Comparison of ENCODE assay signal across 21 cellular contexts in genomic region chr19:35474594-35474993, GRCh38. TPM values are rescaled to one million over a fixed set of nuclear protein-coding genes. Genes with fewer than 3 reads are reported as not detected.
"Had no signal": no experiment of that assay in that cellular context is flagged by ENCODE, and none has a peak within 500 bp of the region (broad histone marks: within the 10 kb centered on the region; RNA-seq: fewer than 3 reads in every experiment).

No MANE protein-coding gene starts in this region.

RNA-seq across cellular contexts. Expression of gene KRTDAP, which starts 15.7 kb away (rescaled TPM):
- total RNA-seq: activated naive CD4-positive, alpha-beta T cell treated with anti-CD3 and anti-CD28 coated beads for 36 hours; activated naive CD4-positive, alpha-beta T cell treated with anti-CD3 and anti-CD28 coated beads, Interleukin-2, amount 50 U/mL, for 72 hours; activated naive CD8-positive, alpha-beta T cell treated with anti-CD3 and anti-CD28 coated beads for 36 hours; activated naive CD8-positive, alpha-beta T cell treated with anti-CD3 and anti-CD28 coated beads, Interleukin-2, amount 10 ng/mL, durations not matched to agents 7 days and 5 days; activated T-cell treated with anti-CD3 and anti-CD28 coated beads, Interleukin-2, amount 50 U/mL, for 4 hours; activated T-cell treated with anti-CD3 and anti-CD28 coated beads, Interleukin-2, amount 50 U/mL, for 72 hours; activated T-helper 1 cell treated with anti-CD3 and anti-CD28 coated beads, Interleukin-12 subunit alpha, Interleukin-12 subunit beta, Interleukin-2, Interleukin-4 antibody, amounts not matched to agents 30 ng/mL and 10 ng/mL and 1 ng/mL, durations not matched to agents 14 hours and 24 hours and 36 hours; activated T-helper 17 cell treated with anti-CD3 and anti-CD28 coated beads, Interleukin-2, amount 50 U/mL, for 72 hours; activated T-helper 2 cell treated with anti-CD3 and anti-CD28 coated beads, Interferon-gamma antibody, Interleukin-2, Interleukin-4, amounts not matched to agents 10 μg/mL and 5 μg/mL and 100 μg/mL, durations not matched to agents 14 hours and 24 hours and 36 hours; adrenal gland; aorta; ascending aorta; astrocyte; body of pancreas; breast epithelium; bronchial epithelial cell; cardiac muscle cell; cardiac septum; cerebellum; chondrocyte had no signal
- polyA plus RNA-seq: adrenal gland, aorta had no signal

RNA-seq across cellular contexts. Expression of gene FFAR2, which starts 26.5 kb away (rescaled TPM):
- total RNA-seq: activated naive CD4-positive, alpha-beta T cell treated with anti-CD3 and anti-CD28 coated beads for 36 hours; activated naive CD4-positive, alpha-beta T cell treated with anti-CD3 and anti-CD28 coated beads, Interleukin-2, amount 50 U/mL, for 72 hours; activated naive CD8-positive, alpha-beta T cell treated with anti-CD3 and anti-CD28 coated beads for 36 hours; activated naive CD8-positive, alpha-beta T cell treated with anti-CD3 and anti-CD28 coated beads, Interleukin-2, amount 10 ng/mL, durations not matched to agents 7 days and 5 days; activated T-cell treated with anti-CD3 and anti-CD28 coated beads, Interleukin-2, amount 50 U/mL, for 4 hours; activated T-cell treated with anti-CD3 and anti-CD28 coated beads, Interleukin-2, amount 50 U/mL, for 72 hours; activated T-helper 1 cell treated with anti-CD3 and anti-CD28 coated beads, Interleukin-12 subunit alpha, Interleukin-12 subunit beta, Interleukin-2, Interleukin-4 antibody, amounts not matched to agents 30 ng/mL and 10 ng/mL and 1 ng/mL, durations not matched to agents 14 hours and 24 hours and 36 hours; activated T-helper 17 cell treated with anti-CD3 and anti-CD28 coated beads, Interleukin-2, amount 50 U/mL, for 72 hours; activated T-helper 2 cell treated with anti-CD3 and anti-CD28 coated beads, Interferon-gamma antibody, Interleukin-2, Interleukin-4, amounts not matched to agents 10 μg/mL and 5 μg/mL and 100 μg/mL, durations not matched to agents 14 hours and 24 hours and 36 hours; ascending aorta; astrocyte; body of pancreas; bronchial epithelial cell; cardiac muscle cell; cerebellum; chondrocyte had no signal
- polyA plus RNA-seq: cardiac muscle cell had no signal

RNA-seq across cellular contexts. Expression of gene DMKN, which starts 38.9 kb away (rescaled TPM):
- total RNA-seq: activated T-helper 1 cell treated with anti-CD3 and anti-CD28 coated beads, Interleukin-12 subunit alpha, Interleukin-12 subunit beta, Interleukin-2, Interleukin-4 antibody, amounts not matched to agents 30 ng/mL and 10 ng/mL and 1 ng/mL, durations not matched to agents 14 hours and 24 hours and 36 hours had no signal

RNA-seq across cellular contexts. Expression of gene SBSN, which starts 53.5 kb away (rescaled TPM):
- total RNA-seq: activated naive CD4-positive, alpha-beta T cell treated with anti-CD3 and anti-CD28 coated beads for 36 hours; activated naive CD4-positive, alpha-beta T cell treated with anti-CD3 and anti-CD28 coated beads, Interleukin-2, amount 50 U/mL, for 72 hours; activated naive CD8-positive, alpha-beta T cell treated with anti-CD3 and anti-CD28 coated beads for 36 hours; activated naive CD8-positive, alpha-beta T cell treated with anti-CD3 and anti-CD28 coated beads, Interleukin-2, amount 10 ng/mL, durations not matched to agents 7 days and 5 days; activated T-cell treated with anti-CD3 and anti-CD28 coated beads, Interleukin-2, amount 50 U/mL, for 4 hours; activated T-helper 1 cell treated with anti-CD3 and anti-CD28 coated beads, Interleukin-12 subunit alpha, Interleukin-12 subunit beta, Interleukin-2, Interleukin-4 antibody, amounts not matched to agents 30 ng/mL and 10 ng/mL and 1 ng/mL, durations not matched to agents 14 hours and 24 hours and 36 hours; activated T-helper 17 cell treated with anti-CD3 and anti-CD28 coated beads, Interleukin-2, amount 50 U/mL, for 72 hours; activated T-helper 2 cell treated with anti-CD3 and anti-CD28 coated beads, Interferon-gamma antibody, Interleukin-2, Interleukin-4, amounts not matched to agents 10 μg/mL and 5 μg/mL and 100 μg/mL, durations not matched to agents 14 hours and 24 hours and 36 hours; adrenal gland; aorta; ascending aorta; body of pancreas; breast epithelium; cardiac septum; cerebellum had no signal
- polyA plus RNA-seq: cardiac muscle cell had no signal

RNA-seq across cellular contexts. Expression of gene GAPDHS, which starts 58.7 kb away (rescaled TPM):
- total RNA-seq: activated naive CD4-positive, alpha-beta T cell treated with anti-CD3 and anti-CD28 coated beads for 36 hours; activated naive CD4-positive, alpha-beta T cell treated with anti-CD3 and anti-CD28 coated beads, Interleukin-2, amount 50 U/mL, for 72 hours; activated naive CD8-positive, alpha-beta T cell treated with anti-CD3 and anti-CD28 coated beads for 36 hours; activated naive CD8-positive, alpha-beta T cell treated with anti-CD3 and anti-CD28 coated beads, Interleukin-2, amount 10 ng/mL, durations not matched to agents 7 days and 5 days; activated T-cell treated with anti-CD3 and anti-CD28 coated beads, Interleukin-2, amount 50 U/mL, for 4 hours; activated T-cell treated with anti-CD3 and anti-CD28 coated beads, Interleukin-2, amount 50 U/mL, for 72 hours; activated T-helper 1 cell treated with anti-CD3 and anti-CD28 coated beads, Interleukin-12 subunit alpha, Interleukin-12 subunit beta, Interleukin-2, Interleukin-4 antibody, amounts not matched to agents 30 ng/mL and 10 ng/mL and 1 ng/mL, durations not matched to agents 14 hours and 24 hours and 36 hours; activated T-helper 17 cell treated with anti-CD3 and anti-CD28 coated beads, Interleukin-2, amount 50 U/mL, for 72 hours; activated T-helper 2 cell treated with anti-CD3 and anti-CD28 coated beads, Interferon-gamma antibody, Interleukin-2, Interleukin-4, amounts not matched to agents 10 μg/mL and 5 μg/mL and 100 μg/mL, durations not matched to agents 14 hours and 24 hours and 36 hours; adrenal gland; aorta; ascending aorta; astrocyte; body of pancreas; breast epithelium; bronchial epithelial cell; cardiac muscle cell; cardiac septum; cerebellum; chondrocyte had no signal
- polyA plus RNA-seq: adipose tissue, adrenal gland, aorta, cardiac muscle cell had no signal
